In the genomic region with DNA sequence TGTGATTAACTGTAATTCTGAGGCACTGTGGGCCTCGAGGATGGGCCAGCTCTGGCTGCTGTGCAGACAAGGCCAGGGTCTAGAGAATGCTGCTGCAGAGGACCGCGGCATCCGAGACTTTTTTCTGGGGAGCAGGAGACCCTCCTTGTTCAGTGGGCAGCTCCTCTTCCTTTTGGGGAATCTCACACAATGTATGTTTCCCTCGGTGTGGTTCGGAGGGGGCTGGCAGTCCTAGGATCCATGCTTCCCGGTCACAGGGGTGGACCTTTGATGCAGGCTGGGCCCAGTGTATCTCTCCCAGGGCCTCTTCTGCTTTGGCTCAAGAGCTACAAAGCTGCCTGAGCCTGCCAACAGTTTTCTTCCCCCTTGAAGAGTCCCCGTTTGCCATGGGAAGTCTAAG, we compare ENCODE assay signal across 1 cellular context.
TF ChIP-seq lines count a peak whose summit lies in the region.

No MANE protein-coding gene starts in this region.

TF ChIP-seq in H1, 55 proteins besides CTCF, POLR2A, EP300 and RAD21:
- TF ChIP-seq, protein P1, sequence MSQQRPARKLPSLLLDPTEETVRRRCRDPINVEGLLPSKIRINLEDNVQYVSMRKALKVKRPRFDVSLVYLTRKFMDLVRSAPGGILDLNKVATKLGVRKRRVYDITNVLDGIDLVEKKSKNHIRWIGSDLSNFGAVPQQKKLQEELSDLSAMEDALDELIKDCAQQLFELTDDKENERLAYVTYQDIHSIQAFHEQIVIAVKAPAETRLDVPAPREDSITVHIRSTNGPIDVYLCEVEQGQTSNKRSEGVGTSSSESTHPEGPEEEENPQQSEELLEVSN (IDR thresholded peaks at IDR 0.05): no peak
- no peak for TF ChIP-seq EZH2 (IDR thresholded peaks at IDR 0.05; ENCODE audit: low read depth, low read length, severe bottlenecking)
- no peak for TF ChIP-seq TEAD4 (IDR thresholded peaks at IDR 0.05; ENCODE audit: low read depth, low read length)
- no peak for TF ChIP-seq CBX8 (IDR thresholded peaks at IDR 0.05; ENCODE audit: borderline replicate concordance, low read depth, low read length)
- TF ChIP-seq SAP30 (IDR thresholded peaks at IDR 0.05; ENCODE audit: insufficient read depth, insufficient replicate concordance, low read length): no peak
- TF ChIP-seq SIX5 (IDR thresholded peaks at IDR 0.05; ENCODE audit: low read depth, low read length): no peak
- no peak for TF ChIP-seq RXRA (IDR thresholded peaks at IDR 0.05; ENCODE audit: insufficient read depth, low read depth, low read length)
- no peak for TF ChIP-seq KDM5A (IDR thresholded peaks at IDR 0.05; ENCODE audit: low read length)
- no peak for TF ChIP-seq ZNF274 (IDR thresholded peaks at IDR 0.05; ENCODE audit: borderline replicate concordance, extremely low read depth, low read length)
- TF ChIP-seq ATF2 (IDR thresholded peaks at IDR 0.05; ENCODE audit: low read length): no peak
- TF ChIP-seq POU5F1 (IDR thresholded peaks at IDR 0.05; ENCODE audit: low read depth, low read length): no peak
